Comparison of ENCODE assay signal across 10 cellular contexts in the genomic region with DNA sequence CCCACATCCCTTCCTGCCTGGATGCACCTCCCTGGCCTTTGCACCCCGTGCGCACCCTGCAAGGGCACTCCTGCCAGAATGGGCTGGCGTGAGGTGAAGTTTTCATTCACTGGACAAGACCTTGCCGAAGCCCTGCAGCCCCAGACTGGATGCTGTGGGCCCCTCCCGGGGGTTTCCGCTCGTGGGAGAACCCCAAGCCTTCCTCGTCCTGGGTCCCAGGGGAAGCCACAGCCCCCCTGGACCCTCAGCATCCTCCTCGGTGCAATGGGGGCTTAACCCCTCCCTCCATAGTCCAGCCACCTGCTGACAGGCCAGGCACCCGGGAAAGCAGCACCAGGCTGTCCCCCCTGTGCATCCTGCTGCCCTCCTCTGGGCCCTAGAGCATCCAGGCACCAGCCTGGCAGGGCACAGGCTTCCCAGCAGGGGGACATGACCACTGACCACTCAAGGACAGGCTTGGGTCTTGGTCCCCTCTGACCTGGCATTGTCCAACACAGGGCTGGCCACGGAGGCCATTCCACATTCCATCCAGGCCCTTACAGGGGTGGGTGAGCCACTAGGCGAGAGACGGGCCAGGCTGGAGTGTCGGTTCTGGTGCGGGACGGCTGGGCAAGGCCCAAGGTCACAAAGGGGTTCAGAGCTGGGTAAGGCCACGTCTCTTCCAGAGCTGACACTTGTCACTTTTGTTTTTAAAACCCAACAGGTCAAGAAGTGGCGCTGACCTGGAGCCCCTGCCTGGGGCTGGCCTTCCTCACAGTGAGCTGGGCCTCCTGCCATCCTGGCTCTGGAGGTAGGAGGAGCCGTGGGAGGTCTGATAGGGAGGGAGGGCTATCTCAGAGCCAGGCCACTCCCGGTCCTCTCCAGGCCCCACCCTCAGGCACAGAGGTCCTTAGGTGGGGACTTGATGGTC. TPM values are rescaled to one million over a fixed set of nuclear protein-coding genes. Genes with fewer than 3 reads are reported as not detected.
DNase-seq lines count a peak whose midpoint lies in the region; ATAC-seq, FAIRE-seq and TF ChIP-seq lines count a peak whose summit lies in the region.
"Had no signal": no experiment of that assay in that cellular context is flagged by ENCODE, and none has a peak within 500 bp of the region (broad histone marks: within the 10 kb centered on the region; RNA-seq: fewer than 3 reads in every experiment).

No MANE protein-coding gene starts in this region.

- intact Hi-C loops in left ventricle myocardium inferior (cut with micrococcal nuclease) = no loop called here

- H3K4me1 ChIP-seq in left ventricle myocardium inferior = peaks cover 100% of the 10 kb centered on the region
- H3K4me1 ChIP-seq in small intestine (ENCODE audit: control insufficient read depth in 2 of 2, insufficient read depth in 1 of 2, low read depth in 1 of 2, low read length in 1 of 2) = peaks cover 13 to 16% of the 10 kb centered on the region in 2 donors

- ATAC-seq in GM21723 (IDR thresholded peaks at IDR 0.05; ENCODE audit: unreplicated experiment) (no peak), HG03097 (IDR thresholded peaks at IDR 0.05; ENCODE audit: low FRiP score, unreplicated experiment) (no peak)

- H3K4me3 ChIP-seq in H7 (ENCODE audit: insufficient read depth, low read depth, low read length) (no peak overlapping the region), left ventricle myocardium inferior (no peak overlapping the region), small intestine (ENCODE audit: low read depth in 1 of 2, low read length in 2 of 2) (no peak overlapping the region)

- TF ChIP-seq CTCF in left ventricle myocardium inferior (IDR thresholded peaks at IDR 0.05; ENCODE audit: borderline replicate concordance) = peak; percentile 15

- no peak for FAIRE-seq in small intestine (lab: Jason Lieb, UNC)
- FAIRE-seq: GM18507 had no signal

- H3K9me3 ChIP-seq in left ventricle myocardium inferior (replicated peaks) (no peaks in the 10 kb centered on the region), small intestine (ENCODE audit: control insufficient read depth, low read depth) (no peaks in the 10 kb centered on the region)

- 52 to 64% (median 62%) methylated on average over 20 of the region's 20 CpGs for WGBS in small intestine, 3 donors

- no peaks in the 10 kb centered on the region for H3K27me3 ChIP-seq in H7 (ENCODE audit: control insufficient read depth, insufficient read depth, low read length)
- H3K27me3 ChIP-seq in left ventricle myocardium inferior (ENCODE audit: low read depth) = no peaks in the 10 kb centered on the region
- no peaks in the 10 kb centered on the region for H3K27me3 ChIP-seq in small intestine (ENCODE audit: control insufficient read depth in 2 of 2, insufficient read depth in 2 of 2, low read length in 2 of 2)

- peak; percentile 86 for DNase-seq in H7
- peak; percentile 68 for DNase-seq in left ventricle myocardium inferior
- peak; percentile 67 for DNase-seq in small intestine
- no peak for DNase-seq in cerebellar nuclear complex (lab: John Stamatoyannopoulos, UW)
- DNase-seq in GDM1 (lab: John Stamatoyannopoulos, UW) = no peak
- DNase-seq: cortex of kidney had no signal

- H3K27ac ChIP-seq in angular gyrus (ENCODE audit: low read depth, low read length) (peak overlapping the region; percentile 90), left ventricle myocardium inferior (replicated peaks) (peak overlapping the region; percentile 88), small intestine (ENCODE audit: low read depth in 1 of 2, low read length in 1 of 2) (peak overlapping the region; percentile 12 to 76)

- H3K36me3 ChIP-seq in H7 (replicated peaks; ENCODE audit: control insufficient read depth, insufficient read depth, low read length) (no peaks in the 10 kb centered on the region), left ventricle myocardium inferior (peaks cover 49% of the 10 kb centered on the region), small intestine (ENCODE audit: control insufficient read depth in 2 of 2, insufficient read depth in 2 of 2, low read length in 2 of 2) (peaks cover 4 to 6% of the 10 kb centered on the region in 2 donors)

RNA-seq across cellular contexts. Expression of a gene that starts 41.5 kb away (rescaled TPM):
- 1.2 and 7.8 TPM in 2 replicates for total RNA-seq in H7 (2014; rRNA removed; shearing (Covaris generic))
- 101 TPM for total RNA-seq in left ventricle myocardium inferior
- 10 to 100 TPM; 19.9 to 24.0 (median 21.9) TPM for polyA plus RNA-seq in small intestine

Comparison
In these comparisons a context has a peak if more than half of its experiments do, and no peak if none do; other contexts are left out.
1. DNase-seq: peak in H7 (single experiment), left ventricle myocardium inferior (single experiment) and small intestine (single experiment); none in cerebellar nuclear complex (0 of 2) and GDM1 (single experiment).
2. RNA of a gene that starts 41.5 kb away (total RNA-seq): 101 TPM in left ventricle myocardium inferior (single experiment); 1.2 to 7.8 TPM in H7; every median in the first group is over 10 times any median in the second.
3. Peak in every context shown above with its lines, with median percentiles within 50 percentile points of each other: H3K27ac ChIP-seq.